In genomic region chr7:1046722-1047679, GRCh38 we compare ENCODE assay signal across 13 cellular contexts. TPM values are rescaled to one million over a fixed set of nuclear protein-coding genes. Genes with fewer than 3 reads are reported as not detected.
DNase-seq lines count a peak whose midpoint lies in the region; ATAC-seq and TF ChIP-seq lines count a peak whose summit lies in the region.
"Had no signal": no experiment of that assay in that cellular context is flagged by ENCODE, and none has a peak within 500 bp of the region (broad histone marks: within the 10 kb centered on the region; RNA-seq: fewer than 3 reads in every experiment).

No MANE protein-coding gene starts in this region.

- peaks cover 7 to 34% of the 10 kb centered on the region in 2 experiments; a peak in 3 of 4 replicates for H3K79me1 ChIP-seq in IMR-90 (ENCODE audit: low read depth in 1 of 2, low read length in 2 of 2)

- no peak overlapping the region for H2AK5ac ChIP-seq in IMR-90 (ENCODE audit: low read depth, low read length)

- H3K27ac ChIP-seq in CD4-positive, CD25-positive, alpha-beta regulatory T cell (ENCODE audit: insufficient read depth, low read length, poor library complexity, severe bottlenecking), result no peak overlapping the region
- no peak overlapping the region for H3K27ac ChIP-seq in IMR-90 (ENCODE audit: insufficient read depth, low read length)

- no peak overlapping the region for H3K56ac ChIP-seq in IMR-90 (ENCODE audit: extremely low read depth, insufficient read depth, low read length)

- no peak overlapping the region for H2AK9ac ChIP-seq in IMR-90 (replicated peaks; ENCODE audit: low read depth, low read length, poor library complexity)

- peaks cover 3% of the 10 kb centered on the region; the same call in 1 of the 2 replicates for H3K9me1 ChIP-seq in IMR-90 (ENCODE audit: insufficient read depth, low read length)

- peaks cover 21 to 74% (median 40%) of the 10 kb centered on the region in 4 donors for H3K4me1 Mint-ChIP-seq in CD4-positive, CD25-positive, alpha-beta regulatory T cell

- 77% methylated on average over 5 of the region's 15 CpGs; no CpG with 5 or more reads in 1 of the 2 experiments for WGBS in IMR-90 (ENCODE audit: extremely low coverage in 2 of 2, insufficient read length in 1 of 2), 2 experiments

- DNase-seq in CD4-positive, CD25-positive, alpha-beta regulatory T cell, result peak; percentile 55 to 75 (median 64)
- DNase-seq in IMR-90, result no peak
- peak; percentile 43 for DNase-seq in activated CD4-positive, alpha-beta T cell treated with anti-CD3 and anti-CD28 coated beads, Interleukin-2, amount 50 U/mL, for 1 hour
- DNase-seq in left kidney (ENCODE audit: low read depth, low spot score), result peak; percentile 20
- no peak for DNase-seq in HuH-7 (ENCODE audit: low spot score)
- DNase-seq in nucleus accumbens (lab: John Stamatoyannopoulos, UW), result no peak
- DNase-seq: activated CD4-positive, CD25-positive, alpha-beta regulatory T cell treated with anti-CD3 and anti-CD28 coated beads, Interleukin-2, amount 50 U/mL, for 72 hours; islet precursor cell; NCI-H1694; occipital lobe; stimulated activated CD4-positive, alpha-beta T cell treated with anti-CD3 and anti-CD28 coated beads, Interleukin-1b, Interleukin-23, amount 100 ng/mL, for 48 hours had no signal

- no TSS peak for BruUV-seq in IMR-90 (replicated peaks; lab: Mats Ljungman, UMichigan)

- ATAC-seq in CD4-positive, CD25-positive, alpha-beta regulatory T cell (ENCODE audit: low read depth in 2 of 2), result peak in 1 of 2 donors; percentile 19
- ATAC-seq in IMR-90 (ENCODE audit: low read depth), result no peak
- ATAC-seq in HG03565 (IDR thresholded peaks at IDR 0.05; ENCODE audit: unreplicated experiment), result no peak
- ATAC-seq in GM21526 (IDR thresholded peaks at IDR 0.05; ENCODE audit: low FRiP score, unreplicated experiment), result no peak

- intact Hi-C loops in IMR-90 (cut with micrococcal nuclease), result loop anchor here (10.0 kb wide), 1 partner anchor 142 kb away; no protein-coding TSS in a partner anchor

- no peaks in the 10 kb centered on the region for H3K36me3 Mint-ChIP-seq in CD4-positive, CD25-positive, alpha-beta regulatory T cell

- no peaks in the 10 kb centered on the region for H3K9me3 ChIP-seq in CD4-positive, CD25-positive, alpha-beta regulatory T cell (ENCODE audit: control insufficient read depth in 2 of 2, low read length in 2 of 2)
- no peaks in the 10 kb centered on the region for H3K9me3 ChIP-seq in IMR-90 (ENCODE audit: control insufficient read depth, insufficient read depth, low read length)

- no peak overlapping the region for H2BK120ac ChIP-seq in IMR-90 (ENCODE audit: low read depth, low read length)

- POLR2A ChIA-PET in IMR-90 (lab: Charles Lee; ENCODE audit: unreplicated experiment), result no interaction called here

- H2BK20ac ChIP-seq in IMR-90 (ENCODE audit: low read depth, low read length), result no peak overlapping the region

- no peak overlapping the region for H3K18ac ChIP-seq in IMR-90 (ENCODE audit: low read depth, low read length)

- TF ChIP-seq RAD21 in IMR-90 (IDR thresholded peaks at IDR 0.05; ENCODE audit: low read length), result no peak

- H3K27ac Mint-ChIP-seq in CD4-positive, CD25-positive, alpha-beta regulatory T cell, result peak overlapping the region in 1 of 3 donors; percentile 32

- H3K4me3 ChIP-seq in CD4-positive, CD25-positive, alpha-beta regulatory T cell (ENCODE audit: low read depth, low read length), result peak overlapping the region; percentile 82
- no peak overlapping the region for H3K4me3 ChIP-seq in IMR-90 (ENCODE audit: insufficient read depth, low read depth, low read length)

- 0 out of 2 replicates have a peak overlapping the region, but pooled peaks have one; percentile 69 for H3K23ac ChIP-seq in IMR-90 (ENCODE audit: low read depth, low read length)

- H3K4me1 ChIP-seq in CD4-positive, CD25-positive, alpha-beta regulatory T cell (ENCODE audit: control insufficient read depth, insufficient read depth, low read length, poor library complexity, severe bottlenecking), result peaks cover 66% of the 10 kb centered on the region
- H3K4me1 ChIP-seq in IMR-90 (ENCODE audit: control insufficient read depth, insufficient read depth, low read length), result peaks cover 8% of the 10 kb centered on the region

- H3K4me3 Mint-ChIP-seq in CD4-positive, CD25-positive, alpha-beta regulatory T cell, result peak overlapping the region; percentile 90 to 94 (median 92)

- H3K4me2 ChIP-seq in IMR-90 (ENCODE audit: low read depth, low read length), result no peak overlapping the region

- H4K5ac ChIP-seq in IMR-90 (ENCODE audit: low read depth, low read length), result no peak overlapping the region

- in situ Hi-C loops in IMR-90 (cut with MboI; ENCODE audit: low sequenced_read_pairs), result no loop called here

- H2BK5ac ChIP-seq in IMR-90 (ENCODE audit: low read depth, low read length, poor library complexity, severe bottlenecking), result no peak overlapping the region

- no peaks in the 10 kb centered on the region for H3K27me3 Mint-ChIP-seq in CD4-positive, CD25-positive, alpha-beta regulatory T cell

- H4K8ac ChIP-seq in IMR-90 (ENCODE audit: low read depth in 2 of 2, low read length in 2 of 2), result no peak overlapping the region

- no peak for TF ChIP-seq CTCF in IMR-90 (conservative IDR thresholded peaks at IDR 0.05; ENCODE audit: low read depth, low read length)

- no peak for TF ChIP-seq POLR2A in IMR-90 (IDR thresholded peaks at IDR 0.05; ENCODE audit: low read depth, low read length)

- peaks cover 14% of the 10 kb centered on the region; the same call in 1 of the 2 replicates for H4K20me1 ChIP-seq in IMR-90 (ENCODE audit: insufficient read depth, low read length)

- no peak overlapping the region for H3K9ac ChIP-seq in IMR-90 (ENCODE audit: low read depth, low read length)

- CTCF ChIA-PET in IMR-90 (lab: Yijun Ruan, JAX), result no interaction called here

- H3K36me3 ChIP-seq in CD4-positive, CD25-positive, alpha-beta regulatory T cell (ENCODE audit: control insufficient read depth, insufficient read depth, low read length), result no peaks in the 10 kb centered on the region
- no peaks in the 10 kb centered on the region for H3K36me3 ChIP-seq in IMR-90 (ENCODE audit: control insufficient read depth, insufficient read depth, low read length)

- no peak overlapping the region for H2AFZ ChIP-seq in IMR-90 (replicated peaks; ENCODE audit: low read length, poor library complexity)

- H2BK15ac ChIP-seq in IMR-90 (ENCODE audit: low read depth, low read length), result no peak overlapping the region

- H3K9me3 Mint-ChIP-seq in CD4-positive, CD25-positive, alpha-beta regulatory T cell, result peaks cover 0 to 2% (median 0%) of the 10 kb centered on the region in 7 donors

- dilution Hi-C loops in IMR-90 (cut with HindIII; ENCODE audit: low sequenced_read_pairs, unreplicated experiment), result no loop called here

- H3K4ac ChIP-seq in IMR-90 (ENCODE audit: low read depth, low read length), result no peak overlapping the region

- no peaks in the 10 kb centered on the region for H3K27me3 ChIP-seq in CD4-positive, CD25-positive, alpha-beta regulatory T cell (ENCODE audit: control insufficient read depth, insufficient read depth, low read length)
- no peaks in the 10 kb centered on the region for H3K27me3 ChIP-seq in IMR-90 (ENCODE audit: control insufficient read depth, insufficient read depth, low read length)

- H3K14ac ChIP-seq in IMR-90 (replicated peaks; ENCODE audit: low read depth, low read length), result no peak overlapping the region

- no peak overlapping the region for H4K91ac ChIP-seq in IMR-90 (ENCODE audit: insufficient read depth, low read depth, low read length)

TF ChIP-seq in IMR-90, 13 proteins besides CTCF, POLR2A, EP300 and RAD21:
- no peak for TF ChIP-seq RFX5 (IDR thresholded peaks at IDR 0.05; ENCODE audit: low read depth, low read length)
- no peak for TF ChIP-seq MXI1 (IDR thresholded peaks at IDR 0.05; ENCODE audit: borderline replicate concordance, low read depth, low read length)

RNA-seq across cellular contexts. Expression of gene GPR146, which starts 2.7 kb away (rescaled TPM):
- total RNA-seq in CD4-positive, CD25-positive, alpha-beta regulatory T cell, result 21.5 TPM
- 10 to 100 TPM; 14.1 to 26.4 (median 19.4) TPM for polyA plus RNA-seq in CD4-positive, CD25-positive, alpha-beta regulatory T cell
- 0.83 and 2.2 TPM in 2 replicates for total RNA-seq in IMR-90 (2012; rRNA removed)
- 2.5 and 3.4 TPM in 2 replicates for polyA plus RNA-seq in IMR-90 (2012; rRNA removed)
- polyA plus RNA-seq in IMR-90 (2012; cell fraction: cytosol; rRNA removed), result 1.9 and 8.1 TPM in 2 replicates
- 4.5 and 7.4 TPM in 2 replicates for polyA plus RNA-seq in IMR-90 (2012; cell fraction: nucleus; rRNA removed; ENCODE audit: low replicate concordance)

RNA-seq across cellular contexts. Expression of gene GPER1, which starts 40.9 kb away (rescaled TPM):
- not detected for total RNA-seq in CD4-positive, CD25-positive, alpha-beta regulatory T cell
- polyA plus RNA-seq in CD4-positive, CD25-positive, alpha-beta regulatory T cell, result under 1 TPM in 1 of 4 donors, not detected in 3; 0.10 TPM
- total RNA-seq in IMR-90 (2012; rRNA removed), result 2.0 and 2.2 TPM in 2 replicates
- 5.8 and 6.3 TPM in 2 replicates for polyA plus RNA-seq in IMR-90 (2012; rRNA removed)
- 3.5 and 8.8 TPM in 2 replicates for polyA plus RNA-seq in IMR-90 (2012; cell fraction: cytosol; rRNA removed)
- polyA plus RNA-seq in IMR-90 (2012; cell fraction: nucleus; rRNA removed; ENCODE audit: low replicate concordance), result 10.8 and 20.8 TPM in 2 replicates

Comparison
In these comparisons a context has a peak if more than half of its experiments do, and no peak if none do; other contexts are left out.
1. DNase-seq: peak in CD4-positive, CD25-positive, alpha-beta regulatory T cell (3 of 3), activated CD4-positive, alpha-beta T cell treated with anti-CD3 and anti-CD28 coated beads, Interleukin-2, amount 50 U/mL, for 1 hour (single experiment) and left kidney (single experiment); none in IMR-90 (single experiment), HuH-7 (single experiment) and nucleus accumbens (0 of 56).